Comparison of ENCODE assay signal across 1 cellular context in genomic region chr22:20016734-20017621, GRCh38.
TF ChIP-seq lines count a peak whose summit lies in the region.

ARVCF (minus strand) TSS chr22:20016823; CDS start chr22:19990794, 26,029 bp downstream.

TF ChIP-seq in IMR-90, 13 proteins besides CTCF, POLR2A, EP300 and RAD21:
- TF ChIP-seq RFX5 (IDR thresholded peaks at IDR 0.05; ENCODE audit: low read depth, low read length) (peak; percentile 62; the same call in 1 of the 2 replicates), MAZ (IDR thresholded peaks at IDR 0.05; ENCODE audit: borderline replicate concordance, low read depth, low read length) (peak; percentile 66; the same call in 1 of the 2 replicates), BHLHE40 (IDR thresholded peaks at IDR 0.05; ENCODE audit: low read depth, low read length) (no peak), MXI1 (IDR thresholded peaks at IDR 0.05; ENCODE audit: borderline replicate concordance, low read depth, low read length) (no peak), ELK1 (IDR thresholded peaks at IDR 0.05; ENCODE audit: borderline replicate concordance, low read depth, low read length) (no peak), CHD1 (IDR thresholded peaks at IDR 0.05; ENCODE audit: low read depth, low read length) (no peak), FOS (IDR thresholded peaks at IDR 0.05; ENCODE audit: low read depth, low read length) (peak; percentile 88)
TF ChIP-seq in IMR-90: peak in this region for 3.
